ENCODE assay signal across 10 cellular contexts in genomic region chr5:83720805-83721431, GRCh38. TPM values are rescaled to one million over a fixed set of nuclear protein-coding genes. Genes with fewer than 3 reads are reported as not detected.
DNase-seq lines count a peak whose midpoint lies in the region; ATAC-seq and TF ChIP-seq lines count a peak whose summit lies in the region.
"Had no signal": no experiment of that assay in that cellular context is flagged by ENCODE, and none has a peak within 500 bp of the region (broad histone marks: within the 10 kb centered on the region; RNA-seq: fewer than 3 reads in every experiment).

TSS of gene HAPLN1 (minus strand) at chr5:83720855. CDS start at chr5:83673523, 47,332 bp downstream.

- H3K4me3 ChIP-seq in SK-N-SH (ENCODE audit: low read depth in 2 of 2, low read length in 1 of 2) (peak within 1 kb of the TSS; percentile 62 to 65), astrocyte of the cerebellum (ENCODE audit: low read depth, low read length) (peak within 1 kb of the TSS; percentile 47), stomach smooth muscle (ENCODE audit: low read length in 2 of 2) (peak within 1 kb of the TSS; percentile 49 to 69)

- no peak for TF ChIP-seq CTCF in SK-N-SH (IDR thresholded peaks at IDR 0.05)
- no peak for TF ChIP-seq CTCF in astrocyte of the cerebellum (IDR thresholded peaks at IDR 0.05; ENCODE audit: low read depth, low read length, missing control alignments)

- no peaks in the 10 kb centered on the region for H3K9me3 ChIP-seq in SK-N-SH
- H3K9me3 ChIP-seq in stomach smooth muscle (ENCODE audit: control insufficient read depth in 2 of 2, low read length in 2 of 2) = no peaks in the 10 kb centered on the region

- H3K27ac ChIP-seq in SK-N-SH (ENCODE audit: low read depth in 2 of 2, low read length in 1 of 2) = peak within 1 kb of the TSS; percentile 47 to 76; a peak in 2 of 4 replicates
- H3K27ac ChIP-seq in stomach smooth muscle (ENCODE audit: low read length) = no peak within 1 kb of the TSS

- in situ Hi-C loops in astrocyte of the cerebellum (cut with HindIII; ENCODE audit: low sequenced_read_pairs) (no loop called here), KBM-7 (cut with MboI; ENCODE audit: low pct_unique_long_range_greater_than_20kb, low sequenced_read_pairs) (no loop called here)

- H2AFZ ChIP-seq in SK-N-SH (ENCODE audit: low read depth) = peak within 1 kb of the TSS; percentile 90

- H3K36me3 ChIP-seq in SK-N-SH (replicated peaks in 1 of 2; ENCODE audit: control insufficient read depth in 1 of 2, insufficient read depth in 2 of 2, low read length in 1 of 2) = no peaks in the 10 kb centered on the region
- H3K36me3 ChIP-seq in stomach smooth muscle (ENCODE audit: control insufficient read depth in 2 of 2, insufficient read depth in 2 of 2, low read length in 2 of 2) = no peaks in the 10 kb centered on the region

- no peaks in the 10 kb centered on the region for H3F3A ChIP-seq in SK-N-SH (replicated peaks; ENCODE audit: insufficient read depth)

- 87% methylated on average over 17 of the region's 17 CpGs for WGBS in SK-N-SH (ENCODE audit: low lambda C conversion rate)

- TF ChIP-seq EP300 in SK-N-SH (IDR thresholded peaks at IDR 0.05; ENCODE audit: borderline replicate concordance in 1 of 2, low read depth in 1 of 2, low read length in 1 of 2) = no peak

- H3K9ac ChIP-seq in SK-N-SH (0 out of 2 replicates have a peak within 1 kb of the TSS, but pooled peaks have one; percentile 58), stomach smooth muscle (ENCODE audit: low read length in 2 of 2) (peak within 1 kb of the TSS in 1 of 2 donors; percentile 9)

- H3K4me2 ChIP-seq in SK-N-SH = peak within 1 kb of the TSS; percentile 83

- H4K20me1 ChIP-seq in SK-N-SH (ENCODE audit: insufficient read depth) = no peaks in the 10 kb centered on the region

- POLR2A ChIA-PET in SK-N-SH (lab: Yijun Ruan, JAX) = interaction anchor here (1.1 kb wide), 1 partner anchor 197 kb away, joined by 3 read pairs; no protein-coding TSS in a partner anchor

- no peaks in the 10 kb centered on the region for H3K9me2 ChIP-seq in SK-N-SH

- CTCF ChIA-PET in SK-N-SH (lab: Yijun Ruan, JAX) = interaction anchor here (0.8 to 3.4 kb wide), 7 partner anchors 9 to 716 kb away, joined by 3 to 21 read pairs (median 3); no protein-coding TSS in a partner anchor

- H3K4me1 ChIP-seq in SK-N-SH (ENCODE audit: control insufficient read depth in 1 of 2, insufficient read depth in 2 of 2, low read depth in 1 of 2, low read length in 1 of 2) = peaks cover 9 to 15% of the 10 kb centered on the region in 2 experiments; a peak in 3 of 4 replicates
- H3K4me1 ChIP-seq in stomach smooth muscle (ENCODE audit: control insufficient read depth, insufficient read depth, low read length) = no peaks in the 10 kb centered on the region

- H3K79me2 ChIP-seq in SK-N-SH (ENCODE audit: insufficient read depth) = no peaks in the 10 kb centered on the region

- no peak for ATAC-seq in SK-N-SH treated with all-trans-retinoic acid at 6 μM for 48 hours
- ATAC-seq in HG03378 (IDR thresholded peaks at IDR 0.05; ENCODE audit: unreplicated experiment) = no peak

- H3K27me3 ChIP-seq in SK-N-SH (ENCODE audit: insufficient read depth) (no peaks in the 10 kb centered on the region), stomach smooth muscle (ENCODE audit: control insufficient read depth in 1 of 2, insufficient read depth in 2 of 2, low read length in 2 of 2) (peaks cover 8 to 44% of the 10 kb centered on the region in 2 donors)

- DNase-seq in SK-N-SH (no peak), astrocyte of the cerebellum (ENCODE audit: low read depth) (peak; percentile 43), islet precursor cell (peak; percentile 92), D341Med (ENCODE audit: low spot score) (no peak), KBM-7 (no peak)
- DNase-seq: COR-L47, NCI-H1105 had no signal

- TF ChIP-seq RAD21 in SK-N-SH (IDR thresholded peaks at IDR 0.05; ENCODE audit: low read length) = no peak

TF ChIP-seq in SK-N-SH, 30 proteins besides CTCF, POLR2A, EP300 and RAD21:
- TF ChIP-seq, protein P1, sequence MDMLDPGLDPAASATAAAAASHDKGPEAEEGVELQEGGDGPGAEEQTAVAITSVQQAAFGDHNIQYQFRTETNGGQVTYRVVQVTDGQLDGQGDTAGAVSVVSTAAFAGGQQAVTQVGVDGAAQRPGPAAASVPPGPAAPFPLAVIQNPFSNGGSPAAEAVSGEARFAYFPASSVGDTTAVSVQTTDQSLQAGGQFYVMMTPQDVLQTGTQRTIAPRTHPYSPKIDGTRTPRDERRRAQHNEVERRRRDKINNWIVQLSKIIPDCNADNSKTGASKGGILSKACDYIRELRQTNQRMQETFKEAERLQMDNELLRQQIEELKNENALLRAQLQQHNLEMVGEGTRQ (IDR thresholded peaks at IDR 0.05; ENCODE audit: borderline replicate concordance, low read depth, low read length) = no peak
- TF ChIP-seq PBX3 (IDR thresholded peaks at IDR 0.05) (no peak), NFIC (IDR thresholded peaks at IDR 0.05; ENCODE audit: borderline replicate concordance) (no peak), MEF2A (IDR thresholded peaks at IDR 0.05; ENCODE audit: borderline replicate concordance, low read depth) (no peak), MXI1 (IDR thresholded peaks at IDR 0.05; ENCODE audit: low read depth, low read length) (no peak), SMC3 (IDR thresholded peaks at IDR 0.05; ENCODE audit: low read depth, low read length) (no peak), RCOR1 (IDR thresholded peaks at IDR 0.05; ENCODE audit: low read length) (no peak)
- TF ChIP-seq, protein P2, sequence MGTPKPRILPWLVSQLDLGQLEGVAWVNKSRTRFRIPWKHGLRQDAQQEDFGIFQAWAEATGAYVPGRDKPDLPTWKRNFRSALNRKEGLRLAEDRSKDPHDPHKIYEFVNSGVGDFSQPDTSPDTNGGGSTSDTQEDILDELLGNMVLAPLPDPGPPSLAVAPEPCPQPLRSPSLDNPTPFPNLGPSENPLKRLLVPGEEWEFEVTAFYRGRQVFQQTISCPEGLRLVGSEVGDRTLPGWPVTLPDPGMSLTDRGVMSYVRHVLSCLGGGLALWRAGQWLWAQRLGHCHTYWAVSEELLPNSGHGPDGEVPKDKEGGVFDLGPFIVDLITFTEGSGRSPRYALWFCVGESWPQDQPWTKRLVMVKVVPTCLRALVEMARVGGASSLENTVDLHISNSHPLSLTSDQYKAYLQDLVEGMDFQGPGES (IDR thresholded peaks at IDR 0.05; ENCODE audit: low read depth, low read length) = no peak
TF ChIP-seq in SK-N-SH: peak in this region for 0.

TF ChIP-seq in SK-N-SH treated with all-trans-retinoic acid at 6 μM for 48 hours, 23 proteins besides CTCF, POLR2A, EP300 and RAD21 (continues in another document):
- TF ChIP-seq, protein P3, sequence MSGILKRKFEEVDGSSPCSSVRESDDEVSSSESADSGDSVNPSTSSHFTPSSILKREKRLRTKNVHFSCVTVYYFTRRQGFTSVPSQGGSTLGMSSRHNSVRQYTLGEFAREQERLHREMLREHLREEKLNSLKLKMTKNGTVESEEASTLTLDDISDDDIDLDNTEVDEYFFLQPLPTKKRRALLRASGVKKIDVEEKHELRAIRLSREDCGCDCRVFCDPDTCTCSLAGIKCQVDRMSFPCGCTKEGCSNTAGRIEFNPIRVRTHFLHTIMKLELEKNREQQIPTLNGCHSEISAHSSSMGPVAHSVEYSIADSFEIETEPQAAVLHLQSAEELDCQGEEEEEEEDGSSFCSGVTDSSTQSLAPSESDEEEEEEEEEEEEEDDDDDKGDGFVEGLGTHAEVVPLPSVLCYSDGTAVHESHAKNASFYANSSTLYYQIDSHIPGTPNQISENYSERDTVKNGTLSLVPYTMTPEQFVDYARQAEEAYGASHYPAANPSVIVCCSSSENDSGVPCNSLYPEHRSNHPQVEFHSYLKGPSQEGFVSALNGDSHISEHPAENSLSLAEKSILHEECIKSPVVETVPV (CRISPR knock-in tag; IDR thresholded peaks at IDR 0.05) = no peak
- TF ChIP-seq SNAI2 (CRISPR knock-in tag; IDR thresholded peaks at IDR 0.05) (no peak), TOX (CRISPR knock-in tag; IDR thresholded peaks at IDR 0.05; ENCODE audit: borderline replicate concordance) (no peak), RARB (CRISPR knock-in tag; IDR thresholded peaks at IDR 0.05) (no peak), PPARA (CRISPR knock-in tag; IDR thresholded peaks at IDR 0.05; ENCODE audit: borderline replicate concordance) (no peak), ZFP3 (CRISPR knock-in tag; IDR thresholded peaks at IDR 0.05) (no peak), BACH2 (CRISPR knock-in tag; IDR thresholded peaks at IDR 0.05; ENCODE audit: borderline replicate concordance) (no peak), ISL1 (CRISPR knock-in tag; IDR thresholded peaks at IDR 0.05) (no peak), ESRRG (CRISPR knock-in tag; IDR thresholded peaks at IDR 0.05) (no peak), ZNF70 (CRISPR knock-in tag; IDR thresholded peaks at IDR 0.05) (no peak), ZNF8 (CRISPR knock-in tag; IDR thresholded peaks at IDR 0.05) (no peak), TCF4 (CRISPR knock-in tag; IDR thresholded peaks at IDR 0.05; ENCODE audit: borderline replicate concordance) (no peak), ARNTL (CRISPR knock-in tag; IDR thresholded peaks at IDR 0.05; ENCODE audit: borderline replicate concordance, low read depth) (no peak)
- TF ChIP-seq, protein P4, sequence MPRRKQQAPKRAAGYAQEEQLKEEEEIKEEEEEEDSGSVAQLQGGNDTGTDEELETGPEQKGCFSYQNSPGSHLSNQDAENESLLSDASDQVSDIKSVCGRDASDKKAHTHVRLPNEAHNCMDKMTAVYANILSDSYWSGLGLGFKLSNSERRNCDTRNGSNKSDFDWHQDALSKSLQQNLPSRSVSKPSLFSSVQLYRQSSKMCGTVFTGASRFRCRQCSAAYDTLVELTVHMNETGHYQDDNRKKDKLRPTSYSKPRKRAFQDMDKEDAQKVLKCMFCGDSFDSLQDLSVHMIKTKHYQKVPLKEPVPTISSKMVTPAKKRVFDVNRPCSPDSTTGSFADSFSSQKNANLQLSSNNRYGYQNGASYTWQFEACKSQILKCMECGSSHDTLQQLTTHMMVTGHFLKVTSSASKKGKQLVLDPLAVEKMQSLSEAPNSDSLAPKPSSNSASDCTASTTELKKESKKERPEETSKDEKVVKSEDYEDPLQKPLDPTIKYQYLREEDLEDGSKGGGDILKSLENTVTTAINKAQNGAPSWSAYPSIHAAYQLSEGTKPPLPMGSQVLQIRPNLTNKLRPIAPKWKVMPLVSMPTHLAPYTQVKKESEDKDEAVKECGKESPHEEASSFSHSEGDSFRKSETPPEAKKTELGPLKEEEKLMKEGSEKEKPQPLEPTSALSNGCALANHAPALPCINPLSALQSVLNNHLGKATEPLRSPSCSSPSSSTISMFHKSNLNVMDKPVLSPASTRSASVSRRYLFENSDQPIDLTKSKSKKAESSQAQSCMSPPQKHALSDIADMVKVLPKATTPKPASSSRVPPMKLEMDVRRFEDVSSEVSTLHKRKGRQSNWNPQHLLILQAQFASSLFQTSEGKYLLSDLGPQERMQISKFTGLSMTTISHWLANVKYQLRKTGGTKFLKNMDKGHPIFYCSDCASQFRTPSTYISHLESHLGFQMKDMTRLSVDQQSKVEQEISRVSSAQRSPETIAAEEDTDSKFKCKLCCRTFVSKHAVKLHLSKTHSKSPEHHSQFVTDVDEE (CRISPR knock-in tag; IDR thresholded peaks at IDR 0.05) = no peak

RNA-seq across cellular contexts. Expression of gene HAPLN1, which starts in this region (rescaled TPM):
- 0.30 and 0.39 TPM in 2 replicates for polyA plus RNA-seq in SK-N-SH (2012; rRNA removed)
- 0.55 TPM in 2 replicates for polyA plus RNA-seq in SK-N-SH (2012; cell fraction: cytosol; rRNA removed)
- 0.18 and 0.27 TPM in 2 replicates for polyA plus RNA-seq in SK-N-SH (2012; cell fraction: nucleus; rRNA removed)

Comparison
In these comparisons a context has a peak if more than half of its experiments do, and no peak if none do; other contexts are left out.
1. DNase-seq: peak in astrocyte of the cerebellum (single experiment) and islet precursor cell (single experiment); none in SK-N-SH (single experiment), D341Med (single experiment) and KBM-7 (single experiment).
2. Peak in every context shown above with its lines, with median percentiles within 50 percentile points of each other: H3K4me3 ChIP-seq.